37 cellular contexts compared by ENCODE assay signal in genomic region chr18:67292814-67293213, GRCh38.
"Had no signal": no experiment of that assay in that cellular context is flagged by ENCODE, and none has a peak within 500 bp of the region (broad histone marks: within the 10 kb centered on the region; RNA-seq: fewer than 3 reads in every experiment).

No MANE protein-coding gene starts in this region.

- H3K36me3 Mint-ChIP-seq: activated CD4-positive, alpha-beta memory T cell treated with anti-CD3 and anti-CD28 coated beads for 36 hours; activated CD8-positive, alpha-beta memory T cell treated with anti-CD3 and anti-CD28 coated beads, Interleukin-2, amount 10 ng/mL, durations not matched to agents 7 days and 5 days; activated naive CD4-positive, alpha-beta T cell treated with anti-CD3 and anti-CD28 coated beads, Interleukin-2, amount 50 U/mL, for 72 hours; activated naive CD8-positive, alpha-beta T cell treated with anti-CD3 and anti-CD28 coated beads for 36 hours had no signal

- H3K27me3 Mint-ChIP-seq: activated B cell treated with CpG ODN at 0.5 μM for 24 hours; activated CD4-positive, alpha-beta memory T cell treated with anti-CD3 and anti-CD28 coated beads for 36 hours; activated CD4-positive, alpha-beta T cell treated with anti-CD3 and anti-CD28 coated beads, Interleukin-2, amount 10 ng/mL, durations not matched to agents 24 days and 14 days; activated naive CD8-positive, alpha-beta T cell treated with anti-CD3 and anti-CD28 coated beads for 36 hours; activated T-helper 17 cell treated with anti-CD3 and anti-CD28 coated beads, Interleukin-2, amount 50 U/mL, for 72 hours had no signal

- H3K9me3 Mint-ChIP-seq: activated CD4-positive, alpha-beta memory T cell treated with anti-CD3 and anti-CD28 coated beads for 36 hours; activated CD4-positive, alpha-beta T cell treated with anti-CD3 and anti-CD28 coated beads, Interleukin-2, amount 10 ng/mL, durations not matched to agents 24 days and 14 days; activated naive CD4-positive, alpha-beta T cell treated with anti-CD3 and anti-CD28 coated beads for 36 hours; T-helper 1 cell treated with Interleukin-12 subunit alpha and Interleukin-12 subunit beta and Interleukin-4 antibody, amounts not matched to agents 30 μg/mL and 1 μg/mL, for 36 hours had no signal

- ATAC-seq: activated CD8-positive, alpha-beta memory T cell treated with anti-CD3 and anti-CD28 coated beads, Interleukin-2, amount 10 ng/mL, durations not matched to agents 7 days and 5 days; activated CD8-positive, alpha-beta T cell treated with anti-CD3 and anti-CD28 coated beads, Interleukin-2, amount 10 ng/mL, durations not matched to agents 7 days and 5 days; activated naive CD4-positive, alpha-beta T cell treated with anti-CD3 and anti-CD28 coated beads, Interleukin-2, amount 50 U/mL, for 72 hours; activated T-cell treated with anti-CD3 and anti-CD28 coated beads, Interleukin-2, amount 50 U/mL, for 4 hours; activated T-cell treated with anti-CD3 and anti-CD28 coated beads, Interleukin-2, amount 50 U/mL, for 72 hours; activated T-helper 17 cell treated with anti-CD3 and anti-CD28 coated beads, Interleukin-2, amount 50 U/mL, for 72 hours; body of pancreas had no signal

- DNase-seq: activated B cell treated with CpG ODN at 0.5 μM for 24 hours; activated CD4-positive, alpha-beta memory T cell treated with anti-CD3 and anti-CD28 coated beads for 36 hours; activated CD4-positive, alpha-beta T cell treated with anti-CD3 and anti-CD28 coated beads for 4 hours; activated CD4-positive, alpha-beta T cell treated with anti-CD3 and anti-CD28 coated beads, Interleukin-2, amount 10 ng/mL, durations not matched to agents 24 days and 14 days; activated CD4-positive, alpha-beta T cell treated with anti-CD3 and anti-CD28 coated beads, Interleukin-2, amount 50 U/mL, for 1 hour; activated CD4-positive, alpha-beta T cell treated with anti-CD3 and anti-CD28 coated beads, Interleukin-2, amount 50 U/mL, for 4 hours; activated CD4-positive, CD25-positive, alpha-beta regulatory T cell treated with anti-CD3 and anti-CD28 coated beads, Interleukin-2, amount 50 U/mL, for 72 hours; activated CD8-positive, alpha-beta memory T cell treated with anti-CD3 and anti-CD28 coated beads for 24 hours; activated CD8-positive, alpha-beta memory T cell treated with anti-CD3 and anti-CD28 coated beads, Interleukin-2, amount 10 ng/mL, durations not matched to agents 7 days and 5 days; activated CD8-positive, alpha-beta T cell treated with anti-CD3 and anti-CD28 coated beads, Interleukin-2, amount 10 ng/mL, durations not matched to agents 7 days and 5 days; activated effector memory CD4-positive, alpha-beta T cell treated with anti-CD3 and anti-CD28 coated beads, Interleukin-2, amount 50 U/mL, for 16 hours; activated gamma-delta T cell treated with Interleukin-2 at 50 U/mL for 16 hours; activated naive CD4-positive, alpha-beta T cell; activated naive CD4-positive, alpha-beta T cell treated with anti-CD3 and anti-CD28 coated beads for 36 hours; activated naive CD4-positive, alpha-beta T cell treated with anti-CD3 and anti-CD28 coated beads, Interleukin-2, amount 50 U/mL, for 16 hours; activated naive CD8-positive, alpha-beta T cell treated with anti-CD3 and anti-CD28 coated beads for 36 hours; activated T-cell treated with anti-CD3 and anti-CD28 coated beads for 4 hours; activated T-cell treated with anti-CD3 and anti-CD28 coated beads, Interleukin-2, amount 50 U/mL, for 1 hour; activated T-cell treated with anti-CD3 and anti-CD28 coated beads, Interleukin-2, amount 50 U/mL, for 4 hours; activated T-cell treated with anti-CD3 and anti-CD28 coated beads, Interleukin-2, amount 50 U/mL, for 72 hours; adrenal gland; amniotic stem cell; aorta; body of pancreas; brain microvascular endothelial cell; central memory CD4-positive, alpha-beta T cell; T-helper 1 cell; T-helper 2 cell; T-helper 9 cell had no signal

- H3K4me1 Mint-ChIP-seq: activated B cell treated with CpG ODN at 0.5 μM for 24 hours; activated CD4-positive, alpha-beta T cell treated with anti-CD3 and anti-CD28 coated beads, Interleukin-2, amount 10 ng/mL, durations not matched to agents 24 days and 14 days; activated CD8-positive, alpha-beta memory T cell treated with anti-CD3 and anti-CD28 coated beads, Interleukin-2, amount 10 ng/mL, durations not matched to agents 7 days and 5 days; activated naive CD8-positive, alpha-beta T cell treated with anti-CD3 and anti-CD28 coated beads for 36 hours; activated T-helper 17 cell treated with anti-CD3 and anti-CD28 coated beads, Interleukin-2, amount 50 U/mL, for 72 hours had no signal

- H3K4me3 ChIP-seq: adrenal gland, body of pancreas, breast epithelium had no signal

- H3K36me3 ChIP-seq: adrenal gland, brain microvascular endothelial cell, breast epithelium had no signal

- H3K27me3 ChIP-seq: adrenal gland, body of pancreas, brain microvascular endothelial cell, breast epithelium had no signal

- H3K4me3 Mint-ChIP-seq: activated B cell treated with CpG ODN at 0.5 μM for 24 hours; activated CD4-positive, alpha-beta memory T cell treated with anti-CD3 and anti-CD28 coated beads for 36 hours; activated CD4-positive, alpha-beta T cell treated with anti-CD3 and anti-CD28 coated beads, Interleukin-2, amount 10 ng/mL, durations not matched to agents 24 days and 14 days; activated CD8-positive, alpha-beta memory T cell treated with anti-CD3 and anti-CD28 coated beads, Interleukin-2, amount 10 ng/mL, durations not matched to agents 7 days and 5 days; activated CD8-positive, alpha-beta T cell treated with anti-CD3 and anti-CD28 coated beads, Interleukin-2, amount 10 ng/mL, durations not matched to agents 7 days and 5 days; activated naive CD4-positive, alpha-beta T cell treated with anti-CD3 and anti-CD28 coated beads for 36 hours; activated naive CD8-positive, alpha-beta T cell treated with anti-CD3 and anti-CD28 coated beads for 36 hours; activated T-cell treated with anti-CD3 and anti-CD28 coated beads, Interleukin-2, amount 50 U/mL, for 4 hours; activated T-cell treated with anti-CD3 and anti-CD28 coated beads, Interleukin-2, amount 50 U/mL, for 72 hours; activated T-helper 1 cell treated with anti-CD3 and anti-CD28 coated beads, Interleukin-12 subunit alpha, Interleukin-12 subunit beta, Interleukin-2, Interleukin-4 antibody, amounts not matched to agents 30 ng/mL and 10 ng/mL and 1 ng/mL, durations not matched to agents 14 hours and 24 hours and 36 hours; activated T-helper 17 cell treated with anti-CD3 and anti-CD28 coated beads, Interleukin-2, amount 50 U/mL, for 72 hours; T-helper 1 cell treated with Interleukin-12 subunit alpha and Interleukin-12 subunit beta and Interleukin-4 antibody, amounts not matched to agents 30 μg/mL and 1 μg/mL, for 36 hours; T-helper 2 cell treated with Interferon-gamma antibody and Interleukin-4, amounts not matched to agents 5 μg/mL and 100 μg/mL, for 36 hours had no signal

- H3K27ac ChIP-seq: adrenal gland, body of pancreas, brain microvascular endothelial cell, breast epithelium, VCaP had no signal

- FAIRE-seq: astrocyte had no signal

- H3K4me1 ChIP-seq: adrenal gland, body of pancreas, breast epithelium had no signal

- H3K9me3 ChIP-seq: adrenal gland, body of pancreas, breast epithelium had no signal

- H3K27ac Mint-ChIP-seq: activated B cell treated with CpG ODN at 0.5 μM for 24 hours; activated CD4-positive, alpha-beta memory T cell treated with anti-CD3 and anti-CD28 coated beads for 36 hours; activated CD4-positive, alpha-beta T cell treated with anti-CD3 and anti-CD28 coated beads, Interleukin-2, amount 10 ng/mL, durations not matched to agents 24 days and 14 days; activated CD8-positive, alpha-beta memory T cell treated with anti-CD3 and anti-CD28 coated beads, Interleukin-2, amount 10 ng/mL, durations not matched to agents 7 days and 5 days; activated CD8-positive, alpha-beta T cell treated with anti-CD3 and anti-CD28 coated beads, Interleukin-2, amount 10 ng/mL, durations not matched to agents 7 days and 5 days; activated naive CD4-positive, alpha-beta T cell treated with anti-CD3 and anti-CD28 coated beads for 36 hours; activated naive CD4-positive, alpha-beta T cell treated with anti-CD3 and anti-CD28 coated beads, Interleukin-2, amount 50 U/mL, for 72 hours; activated naive CD8-positive, alpha-beta T cell treated with anti-CD3 and anti-CD28 coated beads for 36 hours; activated T-cell treated with anti-CD3 and anti-CD28 coated beads, Interleukin-2, amount 50 U/mL, for 72 hours; activated T-helper 1 cell treated with anti-CD3 and anti-CD28 coated beads, Interleukin-12 subunit alpha, Interleukin-12 subunit beta, Interleukin-2, Interleukin-4 antibody, amounts not matched to agents 30 ng/mL and 10 ng/mL and 1 ng/mL, durations not matched to agents 14 hours and 24 hours and 36 hours; activated T-helper 17 cell treated with anti-CD3 and anti-CD28 coated beads, Interleukin-2, amount 50 U/mL, for 72 hours; T-helper 1 cell treated with Interleukin-12 subunit alpha and Interleukin-12 subunit beta and Interleukin-4 antibody, amounts not matched to agents 30 μg/mL and 1 μg/mL, for 36 hours; T-helper 2 cell treated with Interferon-gamma antibody and Interleukin-4, amounts not matched to agents 5 μg/mL and 100 μg/mL, for 36 hours had no signal
